Comparison of ENCODE assay signal across 18 cellular contexts in the genomic region with DNA sequence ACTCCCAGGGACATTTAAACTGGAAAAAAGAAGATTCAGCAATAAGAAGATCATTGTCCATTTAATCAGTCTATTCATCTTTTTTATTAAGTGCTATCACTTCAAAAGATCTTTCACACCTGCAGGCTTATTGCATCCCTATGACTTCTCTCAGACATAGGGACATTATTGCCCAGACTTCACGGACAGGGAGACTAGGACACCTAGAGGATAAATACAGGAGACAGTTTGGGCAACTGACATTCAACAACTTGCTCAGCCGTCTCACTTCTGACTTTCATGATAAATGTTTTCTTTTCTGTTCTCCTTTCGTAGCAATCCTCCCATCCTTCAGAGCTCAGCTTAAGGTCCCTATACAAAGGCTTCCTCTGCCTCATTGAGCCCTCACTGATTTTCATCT.
DNase-seq lines count a peak whose midpoint lies in the region; ATAC-seq and TF ChIP-seq lines count a peak whose summit lies in the region.
"Had no signal": no experiment of that assay in that cellular context is flagged by ENCODE, and none has a peak within 500 bp of the region (broad histone marks: within the 10 kb centered on the region; RNA-seq: fewer than 3 reads in every experiment).

No MANE protein-coding gene starts in this region.

- DNase-seq in BE2C (no peak), Karpas-422 (no peak), SK-N-SH (no peak), foreskin keratinocyte (no peak), G401 (ENCODE audit: low spot score) (no peak), cerebellum (ENCODE audit: low spot score) (no peak), DMS153 (lab: John Stamatoyannopoulos, UW) (no peak), NCI-H82 (lab: John Stamatoyannopoulos, UW) (no peak)
- DNase-seq: activated naive CD8-positive, alpha-beta T cell treated with anti-CD3 and anti-CD28 coated beads, Interleukin-2, amount 10 ng/mL, durations not matched to agents 7 days and 5 days; cortex of kidney; foreskin fibroblast; naive thymus-derived CD8-positive, alpha-beta T cell; NCI-H1417 treated with DMSO at 0.1 percent for 48 hours; OCI-M1; stimulated activated CD4-positive, alpha-beta T cell treated with anti-CD3 and anti-CD28 coated beads, Interleukin-4, amount 100 ng/mL, for 4 hours; stimulated activated naive CD4-positive, alpha-beta T cell treated with Interleukin-2 at 50 U/mL for 16 hours; T1000 had no signal

- H3K27me3 ChIP-seq in BE2C (no peaks in the 10 kb centered on the region; the same call in 1 of the 2 replicates), Karpas-422 (ENCODE audit: low read length) (no peaks in the 10 kb centered on the region), SK-N-SH (ENCODE audit: insufficient read depth) (no peaks in the 10 kb centered on the region), foreskin keratinocyte (peaks cover 31% of the 10 kb centered on the region)
- H3K27me3 ChIP-seq: right atrium auricular region had no signal

- H3K9me3 ChIP-seq in BE2C (no peaks in the 10 kb centered on the region), Karpas-422 (ENCODE audit: low read length) (no peaks in the 10 kb centered on the region), SK-N-SH (no peaks in the 10 kb centered on the region)
- H3K9me3 ChIP-seq: right atrium auricular region had no signal

- 70% methylated on average over 3 of the region's 3 CpGs for WGBS in SK-N-SH (ENCODE audit: low lambda C conversion rate)

- H3K9ac ChIP-seq in Karpas-422 (ENCODE audit: low read length) (no peak overlapping the region), SK-N-SH (no peak overlapping the region)

- ATAC-seq in foreskin keratinocyte, result no peak
- ATAC-seq: naive thymus-derived CD8-positive, alpha-beta T cell had no signal

- H3K4me1 ChIP-seq in BE2C (no peaks in the 10 kb centered on the region), Karpas-422 (ENCODE audit: low read length) (peaks cover 15% of the 10 kb centered on the region), SK-N-SH (ENCODE audit: control insufficient read depth in 1 of 2, insufficient read depth in 2 of 2, low read depth in 1 of 2, low read length in 1 of 2) (no peaks in the 10 kb centered on the region; a peak in 3 of 4 replicates), foreskin keratinocyte (peaks cover 3% of the 10 kb centered on the region)
- H3K4me1 ChIP-seq: right atrium auricular region had no signal

- peak overlapping the region; percentile 58; the same call in 1 of the 2 replicates for H2AFZ ChIP-seq in Karpas-422 (ENCODE audit: low read length)
- H2AFZ ChIP-seq in SK-N-SH (ENCODE audit: low read depth), result no peak overlapping the region

- no peak for TF ChIP-seq EP300 in SK-N-SH (IDR thresholded peaks at IDR 0.05; ENCODE audit: borderline replicate concordance in 1 of 2, low read depth in 1 of 2, low read length in 1 of 2)

- TF ChIP-seq CTCF in BE2C (IDR thresholded peaks at IDR 0.05; ENCODE audit: low read depth, low read length), result peak; percentile 27; the same call in 1 of the 2 replicates
- peak; percentile 19; the same call in 1 of the 2 replicates for TF ChIP-seq CTCF in SK-N-SH (IDR thresholded peaks at IDR 0.05)
- peak; percentile 53 for TF ChIP-seq CTCF in foreskin keratinocyte (conservative IDR thresholded peaks at IDR 0.05)

- H3K79me2 ChIP-seq in Karpas-422 (ENCODE audit: low read length) (no peaks in the 10 kb centered on the region), SK-N-SH (ENCODE audit: insufficient read depth) (no peaks in the 10 kb centered on the region)

- in situ Hi-C loops in G401 (cut with HindIII; ENCODE audit: low sequenced_read_pairs), result no loop called here

- TF ChIP-seq RAD21 in SK-N-SH (IDR thresholded peaks at IDR 0.05; ENCODE audit: low read length), result peak; percentile 51

- H4K20me1 ChIP-seq in Karpas-422 (ENCODE audit: insufficient read depth, low read depth, low read length), result no peaks in the 10 kb centered on the region
- H4K20me1 ChIP-seq in SK-N-SH (ENCODE audit: insufficient read depth), result no peaks in the 10 kb centered on the region

- H3K4me3 ChIP-seq in BE2C (ENCODE audit: low read depth, low read length) (no peak overlapping the region), Karpas-422 (ENCODE audit: low read length) (no peak overlapping the region), SK-N-SH (ENCODE audit: low read depth in 2 of 2, low read length in 1 of 2) (no peak overlapping the region)
- H3K4me3 ChIP-seq: right atrium auricular region had no signal

- CTCF ChIA-PET in SK-N-SH (lab: Yijun Ruan, JAX), result no interaction called here

- no peak overlapping the region for H3K4me2 ChIP-seq in Karpas-422 (ENCODE audit: low read depth, low read length, poor library complexity, severe bottlenecking)
- no peak overlapping the region for H3K4me2 ChIP-seq in SK-N-SH

- H3K27ac ChIP-seq in Karpas-422 (ENCODE audit: low read length) (no peak overlapping the region), SK-N-SH (ENCODE audit: low read depth in 2 of 2, low read length in 1 of 2) (no peak overlapping the region), foreskin keratinocyte (no peak overlapping the region)
- H3K27ac ChIP-seq: right atrium auricular region had no signal

- H3K36me3 ChIP-seq in BE2C (no peaks in the 10 kb centered on the region), Karpas-422 (ENCODE audit: insufficient read depth, low read length) (no peaks in the 10 kb centered on the region), SK-N-SH (replicated peaks in 1 of 2; ENCODE audit: control insufficient read depth in 1 of 2, insufficient read depth in 2 of 2, low read length in 1 of 2) (no peaks in the 10 kb centered on the region)
- H3K36me3 ChIP-seq: right atrium auricular region had no signal

- POLR2A ChIA-PET in SK-N-SH (lab: Yijun Ruan, JAX), result no interaction called here

- no peaks in the 10 kb centered on the region for H3F3A ChIP-seq in SK-N-SH (replicated peaks; ENCODE audit: insufficient read depth)

- no peaks in the 10 kb centered on the region for H3K9me2 ChIP-seq in Karpas-422 (replicated peaks; ENCODE audit: insufficient read depth, low read length)
- H3K9me2 ChIP-seq in SK-N-SH, result no peaks in the 10 kb centered on the region

TF ChIP-seq in SK-N-SH, 30 proteins besides CTCF, POLR2A, EP300 and RAD21:
- TF ChIP-seq JUND (IDR thresholded peaks at IDR 0.05) (no peak), SMC3 (IDR thresholded peaks at IDR 0.05; ENCODE audit: low read depth, low read length) (0 out of 2 replicates have a peak, but pooled peaks have one; percentile 9)
